Comparison of ENCODE assay signal across 13 cellular contexts in the genomic region with DNA sequence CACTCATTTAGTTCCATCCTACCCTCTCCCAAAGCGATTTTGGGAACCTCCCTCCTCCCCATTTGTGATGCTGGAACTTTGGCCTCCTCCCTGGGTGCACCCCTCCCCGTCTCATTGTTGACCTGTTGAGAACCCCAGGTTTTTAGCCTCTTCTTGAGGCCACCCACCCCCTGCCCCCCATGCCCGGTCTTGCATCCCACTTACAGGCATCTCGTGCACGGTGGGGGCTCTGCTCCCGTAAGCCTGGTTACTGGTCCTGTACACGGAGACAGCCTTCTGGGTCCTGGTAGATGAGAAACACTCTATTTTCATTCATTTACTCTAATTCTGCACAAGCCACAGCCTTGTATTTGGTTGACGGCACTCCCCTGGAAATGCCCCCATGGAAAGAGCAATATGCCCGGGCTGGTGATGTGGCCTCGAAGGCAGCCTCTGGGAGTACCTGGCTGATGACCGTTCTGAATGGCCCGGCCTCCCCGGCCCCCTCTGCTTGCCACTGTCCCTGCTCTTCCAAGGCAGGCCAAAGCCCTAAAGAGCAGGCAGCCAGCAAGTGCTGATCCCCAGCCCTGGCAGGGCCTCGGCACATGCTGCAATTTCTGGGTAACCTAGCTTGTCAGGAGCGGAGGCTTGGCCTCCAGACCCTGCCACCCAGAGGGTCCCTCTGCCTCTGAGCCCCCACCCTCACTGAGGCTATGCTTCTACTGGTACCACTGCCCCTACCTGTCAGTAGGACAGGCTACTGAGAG. TPM values are rescaled to one million over a fixed set of nuclear protein-coding genes. Genes with fewer than 3 reads are reported as not detected.
DNase-seq lines count a peak whose midpoint lies in the region; ATAC-seq and TF ChIP-seq lines count a peak whose summit lies in the region.
"Had no signal": no experiment of that assay in that cellular context is flagged by ENCODE, and none has a peak within 500 bp of the region (broad histone marks: within the 10 kb centered on the region; RNA-seq: fewer than 3 reads in every experiment).

No MANE protein-coding gene starts in this region.

- ATAC-seq in activated naive CD8-positive, alpha-beta T cell treated with anti-CD3 and anti-CD28 coated beads, Interleukin-2, amount 10 ng/mL, durations not matched to agents 7 days and 5 days (ENCODE audit: low read depth), result no peak
- no peak for ATAC-seq in activated naive CD8-positive, alpha-beta T cell treated with anti-CD3 and anti-CD28 coated beads, Interleukin-2, amount 50 U/mL, for 24 hours
- ATAC-seq in T-helper 17 cell, result no peak
- ATAC-seq in lower lobe of right lung, result no peak
- ATAC-seq in upper lobe of right lung, result no peak
- ATAC-seq in HG02763 (IDR thresholded peaks at IDR 0.05; ENCODE audit: unreplicated experiment), result no peak

- H3K4me1 ChIP-seq in lower lobe of right lung (peaks cover 21% of the 10 kb centered on the region), upper lobe of right lung (peaks cover 21% of the 10 kb centered on the region)

- TF ChIP-seq CTCF in lower lobe of right lung (IDR thresholded peaks at IDR 0.05), result no peak
- TF ChIP-seq CTCF in upper lobe of right lung (IDR thresholded peaks at IDR 0.05), result no peak

- H3K4me1 Mint-ChIP-seq in activated naive CD8-positive, alpha-beta T cell treated with anti-CD3 and anti-CD28 coated beads, Interleukin-2, amount 10 ng/mL, durations not matched to agents 7 days and 5 days, result peaks cover 4% of the 10 kb centered on the region
- H3K4me1 Mint-ChIP-seq in activated naive CD8-positive, alpha-beta T cell treated with anti-CD3 and anti-CD28 coated beads, Interleukin-2, amount 50 U/mL, for 24 hours, result peaks cover 20% of the 10 kb centered on the region
- peaks cover 7% of the 10 kb centered on the region for H3K4me1 Mint-ChIP-seq in T-helper 17 cell

- H3K9me3 ChIP-seq in T-helper 17 cell (ENCODE audit: control insufficient read depth, low read length, poor library complexity, severe bottlenecking) (no peaks in the 10 kb centered on the region), lower lobe of right lung (no peaks in the 10 kb centered on the region), upper lobe of right lung (no peaks in the 10 kb centered on the region)

- no peaks in the 10 kb centered on the region for H3K36me3 Mint-ChIP-seq in activated naive CD8-positive, alpha-beta T cell treated with anti-CD3 and anti-CD28 coated beads, Interleukin-2, amount 10 ng/mL, durations not matched to agents 7 days and 5 days
- H3K36me3 Mint-ChIP-seq in activated naive CD8-positive, alpha-beta T cell treated with anti-CD3 and anti-CD28 coated beads, Interleukin-2, amount 50 U/mL, for 24 hours (ENCODE audit: low read depth), result peaks cover 6% of the 10 kb centered on the region
- no peaks in the 10 kb centered on the region for H3K36me3 Mint-ChIP-seq in T-helper 17 cell (ENCODE audit: low read depth)

- H3K27ac ChIP-seq in lower lobe of right lung (no peak overlapping the region), upper lobe of right lung (no peak overlapping the region)

- H3K36me3 ChIP-seq in lower lobe of right lung, result peaks cover 15% of the 10 kb centered on the region
- H3K36me3 ChIP-seq in upper lobe of right lung, result peaks cover 8% of the 10 kb centered on the region

- no peak overlapping the region for H3K27ac Mint-ChIP-seq in activated naive CD8-positive, alpha-beta T cell treated with anti-CD3 and anti-CD28 coated beads, Interleukin-2, amount 10 ng/mL, durations not matched to agents 7 days and 5 days
- no peak overlapping the region for H3K27ac Mint-ChIP-seq in activated naive CD8-positive, alpha-beta T cell treated with anti-CD3 and anti-CD28 coated beads, Interleukin-2, amount 50 U/mL, for 24 hours
- no peak overlapping the region for H3K27ac Mint-ChIP-seq in T-helper 17 cell

- H3K4me3 Mint-ChIP-seq in activated naive CD8-positive, alpha-beta T cell treated with anti-CD3 and anti-CD28 coated beads, Interleukin-2, amount 10 ng/mL, durations not matched to agents 7 days and 5 days, result no peak overlapping the region
- H3K4me3 Mint-ChIP-seq in activated naive CD8-positive, alpha-beta T cell treated with anti-CD3 and anti-CD28 coated beads, Interleukin-2, amount 50 U/mL, for 24 hours, result no peak overlapping the region
- H3K4me3 Mint-ChIP-seq in T-helper 17 cell, result peak overlapping the region; percentile 91

- H3K9me3 Mint-ChIP-seq in activated naive CD8-positive, alpha-beta T cell treated with anti-CD3 and anti-CD28 coated beads, Interleukin-2, amount 10 ng/mL, durations not matched to agents 7 days and 5 days, result no peaks in the 10 kb centered on the region
- no peaks in the 10 kb centered on the region for H3K9me3 Mint-ChIP-seq in activated naive CD8-positive, alpha-beta T cell treated with anti-CD3 and anti-CD28 coated beads, Interleukin-2, amount 50 U/mL, for 24 hours

- intact Hi-C loops in lower lobe of right lung (cut with DNase I) (no loop called here), upper lobe of right lung (cut with DNase I) (no loop called here)

- POLR2A ChIA-PET in activated naive CD8-positive, alpha-beta T cell treated with anti-CD3 and anti-CD28 coated beads, Interleukin-2, amount 10 ng/mL, durations not matched to agents 7 days and 5 days (lab: Charles Lee), result no interaction called here

- H3K27me3 ChIP-seq in lower lobe of right lung (ENCODE audit: low read depth), result no peaks in the 10 kb centered on the region
- H3K27me3 ChIP-seq in upper lobe of right lung, result no peaks in the 10 kb centered on the region

- peak; percentile 7 for DNase-seq in activated naive CD8-positive, alpha-beta T cell treated with anti-CD3 and anti-CD28 coated beads, Interleukin-2, amount 10 ng/mL, durations not matched to agents 7 days and 5 days
- no peak for DNase-seq in activated naive CD8-positive, alpha-beta T cell treated with anti-CD3 and anti-CD28 coated beads, Interleukin-2, amount 50 U/mL, for 24 hours
- DNase-seq in T-helper 17 cell (no peak), lower lobe of right lung (peak; percentile 32), upper lobe of right lung (peak; percentile 55), globus pallidus (ENCODE audit: low spot score) (no peak), NCI-H1417 (lab: John Stamatoyannopoulos, UW) (no peak)
- DNase-seq: GOT3, NCI-H1930, NCI-H524 treated with DMSO at 0.1 percent for 48 hours, SHP77 had no signal

- H3K4me3 ChIP-seq in lower lobe of right lung (peak overlapping the region; percentile 79), upper lobe of right lung (no peak overlapping the region)

- H3K27me3 Mint-ChIP-seq in activated naive CD8-positive, alpha-beta T cell treated with anti-CD3 and anti-CD28 coated beads, Interleukin-2, amount 10 ng/mL, durations not matched to agents 7 days and 5 days, result no peaks in the 10 kb centered on the region
- no peaks in the 10 kb centered on the region for H3K27me3 Mint-ChIP-seq in activated naive CD8-positive, alpha-beta T cell treated with anti-CD3 and anti-CD28 coated beads, Interleukin-2, amount 50 U/mL, for 24 hours
- H3K27me3 Mint-ChIP-seq in T-helper 17 cell, result peaks cover 8% of the 10 kb centered on the region

RNA-seq across cellular contexts. Expression of gene MRPS2, which starts 1.9 kb away (rescaled TPM):
- 10 to 100 TPM; 29.3 to 30.1 TPM for total RNA-seq in activated naive CD8-positive, alpha-beta T cell treated with anti-CD3 and anti-CD28 coated beads, Interleukin-2, amount 10 ng/mL, durations not matched to agents 7 days and 5 days
- total RNA-seq in T-helper 17 cell (10 to 100 TPM; 22.3 to 25.0 TPM), lower lobe of right lung (21.9 TPM), upper lobe of right lung (23.0 TPM)

RNA-seq across cellular contexts. Expression of gene PPP1R26, which starts 19.0 kb away (rescaled TPM):
- total RNA-seq in activated naive CD8-positive, alpha-beta T cell treated with anti-CD3 and anti-CD28 coated beads, Interleukin-2, amount 10 ng/mL, durations not matched to agents 7 days and 5 days, result under 1 TPM; 0.17 to 0.28 TPM
- total RNA-seq in T-helper 17 cell (1 to 10 TPM; 2.1 to 2.6 TPM), lower lobe of right lung (22.8 TPM), upper lobe of right lung (27.5 TPM)

RNA-seq across cellular contexts. Expression of gene LCN1, which starts 22.7 kb away (rescaled TPM):
- total RNA-seq in activated naive CD8-positive, alpha-beta T cell treated with anti-CD3 and anti-CD28 coated beads, Interleukin-2, amount 10 ng/mL, durations not matched to agents 7 days and 5 days, result not detected
- not detected for total RNA-seq in T-helper 17 cell
- not detected for total RNA-seq in lower lobe of right lung
- not detected for total RNA-seq in upper lobe of right lung
- total RNA-seq: left lobe of liver had no signal

RNA-seq across cellular contexts. Expression of gene OBP2A, which starts 47.4 kb away (rescaled TPM):
- not detected for total RNA-seq in activated naive CD8-positive, alpha-beta T cell treated with anti-CD3 and anti-CD28 coated beads, Interleukin-2, amount 10 ng/mL, durations not matched to agents 7 days and 5 days
- not detected for total RNA-seq in T-helper 17 cell
- total RNA-seq in lower lobe of right lung, result not detected
- total RNA-seq in upper lobe of right lung, result not detected
- total RNA-seq: left lobe of liver had no signal

Comparison
In these comparisons a context has a peak if more than half of its experiments do, and no peak if none do; other contexts are left out.
1. DNase-seq: peak in activated naive CD8-positive, alpha-beta T cell treated with anti-CD3 and anti-CD28 coated beads, Interleukin-2, amount 10 ng/mL, durations not matched to agents 7 days and 5 days (single experiment), lower lobe of right lung (single experiment) and upper lobe of right lung (single experiment); none in activated naive CD8-positive, alpha-beta T cell treated with anti-CD3 and anti-CD28 coated beads, Interleukin-2, amount 50 U/mL, for 24 hours (single experiment), T-helper 17 cell (0 of 3), globus pallidus (single experiment) and NCI-H1417 (0 of 3).